ENCODE assay signal across 8 cellular contexts in genomic region chr20:35447082-35447789, GRCh38. TPM values are rescaled to one million over a fixed set of nuclear protein-coding genes. Genes with fewer than 3 reads are reported as not detected.
A peak's percentile ranks its signal among the peaks of the same experiment; 100 is the strongest.
DNase-seq lines count a peak whose midpoint lies in the region; ATAC-seq and TF ChIP-seq lines count a peak whose summit lies in the region.

No MANE protein-coding gene starts in this region.

- DNase-seq in H4 (ENCODE audit: low spot score) (peak; percentile 70), NCI-H2107 (lab: John Stamatoyannopoulos, UW) (peak; percentile 62), UCSD-AML1 (lab: John Stamatoyannopoulos, UW; ENCODE audit: unreplicated experiment) (peak; percentile 83), brain microvascular endothelial cell (peak; percentile 85), iPS-NIHi7 (ENCODE audit: extremely low spot score) (peak; percentile 83), smooth muscle cell of the brain vasculature (ENCODE audit: low read depth, low spot score) (peak; percentile 73)

- H3K27ac ChIP-seq in BLaER1 treated with 17β-estradiol and CSF1 and Interleukin-3, amounts not matched to agents 10 nM and 100 nM, result no peak overlapping the region
- H3K27ac ChIP-seq in brain microvascular endothelial cell, result peak overlapping the region; percentile 8

- H3K9me3 ChIP-seq in BLaER1 treated with 17β-estradiol and CSF1 and Interleukin-3, amounts not matched to agents 10 nM and 100 nM (replicated peaks in 1 of 11), result no peaks in the 10 kb centered on the region

- peak overlapping the region in 3 of 11 experiments; percentile 25 to 53 (median 39); a peak in 5 of 22 replicates for H3K9ac ChIP-seq in BLaER1 treated with 17β-estradiol and CSF1 and Interleukin-3, amounts not matched to agents 10 nM and 100 nM

- peak overlapping the region in 4 of 10 experiments; percentile 26 to 42 (median 28); a peak in 5 of 20 replicates for H3K4me3 ChIP-seq in BLaER1 treated with 17β-estradiol and CSF1 and Interleukin-3, amounts not matched to agents 10 nM and 100 nM
- peak overlapping the region; percentile 35 for H3K4me3 ChIP-seq in brain microvascular endothelial cell (ENCODE audit: low read depth, low read length)

- no peaks in the 10 kb centered on the region for H3K27me3 ChIP-seq in BLaER1 treated with 17β-estradiol and CSF1 and Interleukin-3, amounts not matched to agents 10 nM and 100 nM
- H3K27me3 ChIP-seq in brain microvascular endothelial cell (replicated peaks), result no peaks in the 10 kb centered on the region

- peak; percentile 97 for TF ChIP-seq CTCF in brain microvascular endothelial cell (IDR thresholded peaks at IDR 0.05; ENCODE audit: low read depth, low read length, missing control alignments)

- H3K36me3 ChIP-seq in BLaER1 treated with 17β-estradiol and CSF1 and Interleukin-3, amounts not matched to agents 10 nM and 100 nM, result no peaks in the 10 kb centered on the region
- no peaks in the 10 kb centered on the region for H3K36me3 ChIP-seq in brain microvascular endothelial cell (replicated peaks)

- H4K20me1 ChIP-seq in BLaER1 treated with 17β-estradiol and CSF1 and Interleukin-3, amounts not matched to agents 10 nM and 100 nM, result no peaks in the 10 kb centered on the region

- peak overlapping the region in 9 of 11 experiments; percentile 29 to 77 (median 36); a peak in 13 of 22 replicates for H3K4me2 ChIP-seq in BLaER1 treated with 17β-estradiol and CSF1 and Interleukin-3, amounts not matched to agents 10 nM and 100 nM

- peaks cover 0 to 7% (median 0%) of the 10 kb centered on the region in 10 experiments; a peak in 1 of 20 replicates for H3K4me1 ChIP-seq in BLaER1 treated with 17β-estradiol and CSF1 and Interleukin-3, amounts not matched to agents 10 nM and 100 nM

- in situ Hi-C loops in brain microvascular endothelial cell (cut with HindIII; ENCODE audit: low pct_ligation_motif_present, low sequenced_read_pairs), result no loop called here

- no peak for ATAC-seq in GM19324 (IDR thresholded peaks at IDR 0.05; ENCODE audit: low FRiP score, unreplicated experiment)

RNA-seq across cellular contexts. Expression of gene CEP250, which starts 8.2 kb away (rescaled TPM):
- total RNA-seq in H4 (2014; rRNA removed; shearing (Covaris generic)), result 11.5 and 15.3 TPM in 2 replicates

RNA-seq across cellular contexts. Expression of gene GDF5, which starts 9.2 kb away (rescaled TPM):
- total RNA-seq in H4 (2014; rRNA removed; shearing (Covaris generic)), result 0.08 and 0.23 TPM in 2 replicates

RNA-seq across cellular contexts. Expression of gene UQCC1, which starts 35.5 kb away (rescaled TPM):
- total RNA-seq in H4 (2014; rRNA removed; shearing (Covaris generic)), result 19.0 and 22.2 TPM in 2 replicates
